1 cellular context compared by ENCODE assay signal in genomic region chr12:127750076-127750840, GRCh38.
TF ChIP-seq lines count a peak whose summit lies in the region.

No MANE protein-coding gene starts in this region.

TF ChIP-seq in SK-N-SH treated with all-trans-retinoic acid at 6 μM for 48 hours, 23 proteins besides CTCF, POLR2A, EP300 and RAD21 (continued from another document):
- TF ChIP-seq TSHZ2 (CRISPR knock-in tag; IDR thresholded peaks at IDR 0.05): no peak
- TF ChIP-seq ZNF70 (CRISPR knock-in tag; IDR thresholded peaks at IDR 0.05): no peak
- TF ChIP-seq ARNTL (CRISPR knock-in tag; IDR thresholded peaks at IDR 0.05; ENCODE audit: borderline replicate concordance, low read depth): no peak
- no peak for TF ChIP-seq CSDC2 (CRISPR knock-in tag; IDR thresholded peaks at IDR 0.05)
TF ChIP-seq in SK-N-SH treated with all-trans-retinoic acid at 6 μM for 48 hours: peak in this region for 2.
